ENCODE assay signal across 8 cellular contexts in genomic region chr11:3797329-3798090, GRCh38. TPM values are rescaled to one million over a fixed set of nuclear protein-coding genes. Genes with fewer than 3 reads are reported as not detected.
DNase-seq lines count a peak whose midpoint lies in the region; ATAC-seq, FAIRE-seq and TF ChIP-seq lines count a peak whose summit lies in the region.

TSS of gene NUP98 (minus strand) at chr11:3797554. CDS start at chr11:3782117, 15,437 bp downstream.

- peak within 1 kb of the TSS; percentile 97 for H3K9ac ChIP-seq in astrocyte (ENCODE audit: low read length)

- no peak for TF ChIP-seq CTCF in astrocyte (IDR thresholded peaks at IDR 0.05; ENCODE audit: insufficient read depth, low read depth, low read length)
- peak in 2 of 4 experiments; percentile 10 to 28 for TF ChIP-seq CTCF in uterus (IDR thresholded peaks at IDR 0.05)

- H3K4me1 ChIP-seq in astrocyte (ENCODE audit: insufficient read depth, low read length) (peaks cover 15% of the 10 kb centered on the region), right cardiac atrium (ENCODE audit: control insufficient read depth, insufficient read depth, low read length) (no peaks in the 10 kb centered on the region), uterus (no peaks in the 10 kb centered on the region)

- peaks cover 5% of the 10 kb centered on the region for H3K36me3 Mint-ChIP-seq in astrocyte (ENCODE audit: low read depth, unreplicated experiment)

- H2AFZ ChIP-seq in astrocyte (ENCODE audit: low read depth, low read length), result peak within 1 kb of the TSS; percentile 92

- H3K27ac ChIP-seq in astrocyte (ENCODE audit: low read depth, low read length) (peak within 1 kb of the TSS; percentile 93), right cardiac atrium (ENCODE audit: low read length) (peak within 1 kb of the TSS; percentile 83), uterus (peak within 1 kb of the TSS; percentile 94 to 96)

- ATAC-seq in GM18505 (IDR thresholded peaks at IDR 0.05; ENCODE audit: unreplicated experiment), result peak; percentile 90
- peak; percentile 91 for ATAC-seq in HG02973 (IDR thresholded peaks at IDR 0.05; ENCODE audit: unreplicated experiment)
- ATAC-seq in right cardiac atrium, result peak; percentile 97 to 98

- H3K9me3 Mint-ChIP-seq in astrocyte (ENCODE audit: unreplicated experiment), result peaks cover 3% of the 10 kb centered on the region

- H3K27ac Mint-ChIP-seq in astrocyte (ENCODE audit: unreplicated experiment), result peak within 1 kb of the TSS; percentile 98

- TF ChIP-seq POLR2A in GM18505 (IDR thresholded peaks at IDR 0.05; ENCODE audit: borderline replicate concordance, extremely low read depth, insufficient read depth, insufficient read length) (peak; percentile 89), uterus (IDR thresholded peaks at IDR 0.05) (peak; percentile 98 to 100)

- H3K4me1 Mint-ChIP-seq in astrocyte (ENCODE audit: low read depth, unreplicated experiment), result peaks cover 8% of the 10 kb centered on the region

- peaks cover 39% of the 10 kb centered on the region for H4K20me1 ChIP-seq in astrocyte (ENCODE audit: insufficient read depth, low read length)

- H3K4me3 Mint-ChIP-seq in astrocyte (ENCODE audit: unreplicated experiment), result peak within 1 kb of the TSS; percentile 99

- peak; percentile 20 for FAIRE-seq in astrocyte (lab: Jason Lieb, UNC)

- no peaks in the 10 kb centered on the region for H3K9me3 ChIP-seq in astrocyte (ENCODE audit: insufficient read depth, low read depth, low read length)
- H3K9me3 ChIP-seq in right cardiac atrium (ENCODE audit: control insufficient read depth, low read length), result no peaks in the 10 kb centered on the region
- no peaks in the 10 kb centered on the region for H3K9me3 ChIP-seq in uterus

- peak within 1 kb of the TSS; percentile 92 for H3K4me3 ChIP-seq in astrocyte (ENCODE audit: insufficient read depth, low read depth, low read length)
- H3K4me3 ChIP-seq in right cardiac atrium (ENCODE audit: low read length), result peak within 1 kb of the TSS; percentile 90
- peak within 1 kb of the TSS; percentile 75 to 100 for H3K4me3 ChIP-seq in uterus

- H3K36me3 ChIP-seq in astrocyte (ENCODE audit: insufficient read depth, low read length) (peaks cover 9% of the 10 kb centered on the region), uterus (no peaks in the 10 kb centered on the region)

- DNase-seq in NCI-H2029 (lab: John Stamatoyannopoulos, UW), result peak; percentile 100
- DNase-seq in T-helper 22 cell (ENCODE audit: low read depth), result peak; percentile 100
- peak; percentile 99 for DNase-seq in astrocyte (ENCODE audit: low read depth)
- peak; percentile 99 to 100 (median 100) for DNase-seq in right cardiac atrium
- peak; percentile 100 for DNase-seq in pulmonary artery endothelial cell (ENCODE audit: low read depth, low spot score)
- peak; percentile 100 for DNase-seq in uterus

- under 1% methylated on average over 86 of the region's 86 CpGs for WGBS in right cardiac atrium

- intact Hi-C loops in right cardiac atrium (cut with DNase I), result no loop called here
- intact Hi-C loops in uterus (cut with DNase I; ENCODE audit: low total_unique reads), result loop anchor here (2.0 kb wide), 1 partner anchor 43 kb away; the partner anchor contains the start of gene RHOG

- H3K27me3 ChIP-seq in astrocyte (ENCODE audit: insufficient read depth, low read length) (no peaks in the 10 kb centered on the region), right cardiac atrium (ENCODE audit: control insufficient read depth, insufficient read depth) (no peaks in the 10 kb centered on the region), uterus (no peaks in the 10 kb centered on the region)

- peaks cover 49% of the 10 kb centered on the region for H3K79me2 ChIP-seq in astrocyte (ENCODE audit: insufficient read depth, low read length)

- H3K4me2 ChIP-seq in astrocyte (ENCODE audit: low read length), result peak within 1 kb of the TSS; percentile 96

- H3K27me3 Mint-ChIP-seq in astrocyte (ENCODE audit: low read depth, unreplicated experiment), result no peaks in the 10 kb centered on the region

RNA-seq across cellular contexts. Expression of gene NUP98, which starts in this region (rescaled TPM):
- total RNA-seq in astrocyte (81.2 and 84.2 TPM in 2 replicates), right cardiac atrium (10 to 100 TPM; 38.8 to 55.9 (median 43.4) TPM), pulmonary artery endothelial cell (104 and 165 TPM in 2 replicates), uterus (100 to 1,000 TPM in 3 of 4 donors, 10 to 100 TPM in 1; 55.1 to 189 (median 123) TPM)
- polyA plus RNA-seq in right cardiac atrium, result 22.9 TPM

Comparison
In these comparisons a context has a peak if more than half of its experiments do, and no peak if none do; other contexts are left out.
1. Peak in every context shown above with its lines: DNase-seq, ATAC-seq, H3K4me3 ChIP-seq and H3K27ac ChIP-seq.